In genomic region chr20:32378461-32378860, GRCh38 we compare ENCODE assay signal across 16 cellular contexts.
"Had no signal": no experiment of that assay in that cellular context is flagged by ENCODE, and none has a peak within 500 bp of the region (broad histone marks: within the 10 kb centered on the region; RNA-seq: fewer than 3 reads in every experiment).

No MANE protein-coding gene starts in this region.

- H3K9me3 Mint-ChIP-seq: activated B cell treated with CpG ODN at 0.5 μM for 24 hours; activated CD4-positive, alpha-beta T cell treated with anti-CD3 and anti-CD28 coated beads, Interleukin-2, amount 10 ng/mL, durations not matched to agents 24 days and 14 days; immature natural killer cell; nephron; T-helper 2 cell treated with Interferon-gamma antibody and Interleukin-4, amounts not matched to agents 5 μg/mL and 100 μg/mL, for 36 hours had no signal

- H3K9me3 ChIP-seq: ascending aorta, psoas muscle, SJSA1, stomach, thoracic aorta had no signal

- DNase-seq: activated B cell treated with CpG ODN at 0.5 μM for 24 hours; activated CD4-positive, alpha-beta T cell treated with anti-CD3 and anti-CD28 coated beads, Interleukin-2, amount 10 ng/mL, durations not matched to agents 24 days and 14 days; activated gamma-delta T cell treated with Interleukin-2 at 50 U/mL for 16 hours; activated T-cell treated with anti-CD3 and anti-CD28 coated beads, Interleukin-2, amount 50 U/mL, for 1 hour; effector CD4-positive, alpha-beta T cell; immature natural killer cell; mesendoderm; psoas muscle; stomach had no signal

- H3K27ac ChIP-seq: ascending aorta, coronary artery, psoas muscle, SJSA1, stomach, thoracic aorta had no signal

- H3K27ac Mint-ChIP-seq: activated B cell treated with CpG ODN at 0.5 μM for 24 hours; activated CD4-positive, alpha-beta T cell treated with anti-CD3 and anti-CD28 coated beads, Interleukin-2, amount 10 ng/mL, durations not matched to agents 24 days and 14 days; T-helper 2 cell treated with Interferon-gamma antibody and Interleukin-4, amounts not matched to agents 5 μg/mL and 100 μg/mL, for 36 hours had no signal

- H3K36me3 Mint-ChIP-seq: immature natural killer cell had no signal

- ATAC-seq: psoas muscle, sciatic nerve had no signal

- H3K4me3 Mint-ChIP-seq: activated B cell treated with CpG ODN at 0.5 μM for 24 hours; activated CD4-positive, alpha-beta T cell treated with anti-CD3 and anti-CD28 coated beads, Interleukin-2, amount 10 ng/mL, durations not matched to agents 24 days and 14 days; immature natural killer cell; nephron; T-helper 2 cell treated with Interferon-gamma antibody and Interleukin-4, amounts not matched to agents 5 μg/mL and 100 μg/mL, for 36 hours had no signal

- H3K4me1 Mint-ChIP-seq: nephron had no signal

- H3K4me3 ChIP-seq: ascending aorta, coronary artery, psoas muscle, SJSA1, stomach, thoracic aorta had no signal

- H3K27me3 Mint-ChIP-seq: activated B cell treated with CpG ODN at 0.5 μM for 24 hours; activated CD4-positive, alpha-beta T cell treated with anti-CD3 and anti-CD28 coated beads, Interleukin-2, amount 10 ng/mL, durations not matched to agents 24 days and 14 days had no signal

- H3K27me3 ChIP-seq: ascending aorta, SJSA1, stomach had no signal

- H3K4me1 ChIP-seq: ascending aorta, psoas muscle had no signal
